In genomic region chr9:131062979-131063378, GRCh38 we compare ENCODE assay signal across 27 cellular contexts. TPM values are rescaled to one million over a fixed set of nuclear protein-coding genes. Genes with fewer than 3 reads are reported as not detected.
"Had no signal": no experiment of that assay in that cellular context is flagged by ENCODE, and none has a peak within 500 bp of the region (broad histone marks: within the 10 kb centered on the region; RNA-seq: fewer than 3 reads in every experiment).

No MANE protein-coding gene starts in this region.

- H3K27ac ChIP-seq: left ventricle myocardium inferior, neural progenitor cell, pancreas, prostate gland, skin epidermis, stomach, testis, thyroid gland, transverse colon, upper lobe of left lung, vagina had no signal

- ATAC-seq: natural killer cell; pancreas; right cardiac atrium; sciatic nerve; stimulated activated naive B cell treated with anti-CD40 and anti-IgM and Interleukin-4, amounts not matched to agents 10 μg/mL and 1 μg/mL and 100 μg/mL, for 72 hours; stimulated activated naive CD8-positive, alpha-beta T cell treated with anti-CD3 and anti-CD28 coated beads, Interleukin-15, Interleukin-2, amounts not matched to agents 100 U/mL and 50 U/mL, for 24 hours had no signal

- H2AFZ ChIP-seq: neural progenitor cell had no signal

- H3K27me3 ChIP-seq: neural progenitor cell, pancreas, testis, thyroid gland, transverse colon, upper lobe of left lung, vagina had no signal

- H3K9me3 ChIP-seq: left ventricle myocardium inferior, pancreas, prostate gland, stomach, testis, thyroid gland, transverse colon, upper lobe of left lung, vagina had no signal

- DNase-seq: islet precursor cell; left ventricle myocardium inferior; mesendoderm; naive B cell; natural killer cell; nephron progenitor cell; pancreas; posterior cingulate gyrus; retina; right cardiac atrium; stimulated activated CD4-positive, alpha-beta T cell treated with anti-CD3 and anti-CD28 coated beads, Interleukin-12 subunit alpha, Interleukin-12 subunit beta, amount 100 ng/mL, for 4 hours; stimulated activated CD4-positive, alpha-beta T cell treated with anti-CD3 and anti-CD28 coated beads, Interleukin-15, amount 100 ng/mL, for 24 hours; stimulated activated CD4-positive, alpha-beta T cell treated with anti-CD3 and anti-CD28 coated beads, Interleukin-2, amount 100 ng/mL, for 24 hours; stimulated activated CD4-positive, alpha-beta T cell treated with anti-CD3 and anti-CD28 coated beads, Interleukin-4, amount 100 ng/mL, for 1 hour; stimulated activated naive B cell treated with anti-CD40 and anti-IgM and Interleukin-4, amounts not matched to agents 10 μg/mL and 1 μg/mL and 100 μg/mL, for 72 hours; stimulated activated naive CD8-positive, alpha-beta T cell treated with anti-CD3 and anti-CD28 coated beads, Interleukin-15, Interleukin-2, amounts not matched to agents 100 U/mL and 50 U/mL, for 24 hours; stomach; testis; thyroid gland; transverse colon; upper lobe of left lung had no signal

- H3K36me3 ChIP-seq: left ventricle myocardium inferior, neural progenitor cell, pancreas, prostate gland, stomach, thyroid gland, transverse colon, upper lobe of left lung, vagina had no signal

- H3K4me3 ChIP-seq: left ventricle myocardium inferior, lung, neural progenitor cell, pancreas, prostate gland, skin epidermis, stomach, testis, thyroid gland, transverse colon, upper lobe of left lung, vagina had no signal

- H3K4me1 ChIP-seq: neural progenitor cell, pancreas, prostate gland, stomach, testis, thyroid gland, transverse colon, vagina had no signal

- H3K4me2 ChIP-seq: neural progenitor cell had no signal

RNA-seq across cellular contexts. Expression of gene AIF1L, which starts 33.4 kb away (rescaled TPM):
- total RNA-seq: natural killer cell had no signal

RNA-seq across cellular contexts. Expression of gene LAMC3, which starts 54.0 kb away (rescaled TPM):
- total RNA-seq: natural killer cell had no signal
